ENCODE assay signal across 14 cellular contexts in the genomic region with DNA sequence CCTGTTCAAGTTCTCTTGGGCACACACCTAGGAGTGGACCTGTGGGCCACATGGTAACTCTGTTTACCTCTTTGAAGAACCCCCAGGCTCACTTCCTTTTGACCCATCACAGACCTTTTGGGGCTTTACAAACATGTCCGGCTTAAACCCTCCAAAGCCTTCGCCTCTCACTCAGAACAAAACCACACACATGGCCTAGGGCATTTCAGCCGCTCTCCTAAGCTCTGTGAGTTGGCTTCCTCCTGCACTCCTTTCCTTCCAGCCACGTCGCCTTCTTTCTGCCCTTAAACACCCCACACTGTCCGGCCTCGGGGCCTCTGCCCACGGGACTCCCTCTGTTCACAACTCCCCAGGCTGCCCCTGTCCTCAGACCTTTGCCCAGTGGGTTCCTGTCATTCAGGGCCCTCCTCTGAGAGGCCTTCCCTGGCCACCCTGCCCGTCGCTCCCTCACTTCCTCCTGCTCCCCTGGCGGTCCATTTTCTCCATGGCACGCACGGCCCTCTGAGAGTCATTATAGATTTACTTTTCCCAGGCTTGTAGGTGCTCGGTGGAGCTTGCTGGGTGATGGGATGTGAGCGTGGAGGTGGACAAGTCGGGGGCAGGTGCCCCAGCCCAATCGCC. TPM values are rescaled to one million over a fixed set of nuclear protein-coding genes. Genes with fewer than 3 reads are reported as not detected.
DNase-seq lines count a peak whose midpoint lies in the region; ATAC-seq, FAIRE-seq and TF ChIP-seq lines count a peak whose summit lies in the region.
"Had no signal": no experiment of that assay in that cellular context is flagged by ENCODE, and none has a peak within 500 bp of the region (broad histone marks: within the 10 kb centered on the region; RNA-seq: fewer than 3 reads in every experiment).

No MANE protein-coding gene starts in this region.

- no peaks in the 10 kb centered on the region for H3K9me3 ChIP-seq in Loucy (ENCODE audit: insufficient read depth, low read depth, low read length)
- H3K9me3 ChIP-seq: prostate gland had no signal

- intact Hi-C loops in activated CD4-positive, alpha-beta T cell treated with anti-CD3 and anti-CD28 coated beads for 36 hours (cut with DNase I, micrococcal nuclease) = no loop called here
- intact Hi-C loops in left colon (cut with DNase I, micrococcal nuclease) = no loop called here

- H3K36me3 Mint-ChIP-seq in activated CD4-positive, alpha-beta T cell treated with anti-CD3 and anti-CD28 coated beads, Interleukin-2, amount 10 ng/mL, durations not matched to agents 7 days and 5 days (ENCODE audit: low read depth) = peaks cover 12% of the 10 kb centered on the region
- H3K36me3 Mint-ChIP-seq in activated CD4-positive, alpha-beta T cell treated with anti-CD3 and anti-CD28 coated beads for 36 hours (ENCODE audit: low read depth) = peaks cover 28% of the 10 kb centered on the region

- H3K4me1 ChIP-seq in Loucy (ENCODE audit: insufficient read depth, low read length, poor library complexity, severe bottlenecking) = peaks cover 10% of the 10 kb centered on the region
- H3K4me1 ChIP-seq: prostate gland had no signal

- H3K27me3 Mint-ChIP-seq in activated CD4-positive, alpha-beta T cell treated with anti-CD3 and anti-CD28 coated beads, Interleukin-2, amount 10 ng/mL, durations not matched to agents 7 days and 5 days = no peaks in the 10 kb centered on the region
- no peaks in the 10 kb centered on the region for H3K27me3 Mint-ChIP-seq in activated CD4-positive, alpha-beta T cell treated with anti-CD3 and anti-CD28 coated beads for 36 hours
- H3K27me3 Mint-ChIP-seq: activated CD4-positive, alpha-beta memory T cell treated with anti-CD3 and anti-CD28 coated beads for 36 hours had no signal

- no peak for ATAC-seq in activated CD4-positive, alpha-beta T cell treated with anti-CD3 and anti-CD28 coated beads for 36 hours
- no peak for ATAC-seq in left colon
- ATAC-seq: activated naive CD4-positive, alpha-beta T cell treated with anti-CD3 and anti-CD28 coated beads, Interleukin-2, amount 50 U/mL, for 72 hours had no signal

- peak overlapping the region; percentile 63 for H3K9ac ChIP-seq in Loucy (ENCODE audit: low read depth, low read length, poor library complexity, severe bottlenecking)

- no peak for TF ChIP-seq CTCF in Loucy (conservative IDR thresholded peaks at IDR 0.05; ENCODE audit: low read length)
- TF ChIP-seq CTCF in bronchial epithelial cell (IDR thresholded peaks at IDR 0.05; ENCODE audit: insufficient read depth, low read length, severe bottlenecking) = no peak

- CTCF ChIA-PET in activated CD4-positive, alpha-beta T cell treated with anti-CD3 and anti-CD28 coated beads, Interleukin-2, amount 10 ng/mL, durations not matched to agents 7 days and 5 days (lab: Charles Lee) = interaction anchor here (0.6 to 4.4 kb wide), 6 partner anchors 10 to 241 kb away, joined by 3 to 19 read pairs (median 4); a partner anchor contains a TSS
- CTCF ChIA-PET in activated CD4-positive, alpha-beta T cell treated with anti-CD3 and anti-CD28 coated beads for 36 hours (lab: Charles Lee) = interaction anchor here (0.7 to 1.8 kb wide), 8 partner anchors 8 to 197 kb away, joined by 3 to 7 read pairs (median 4); a partner anchor contains a TSS

- H3K79me2 ChIP-seq in Loucy (ENCODE audit: insufficient read depth, low read length) = 0 out of 2 replicates have a peak, but pooled peaks cover 4% of the 10 kb centered on the region

- H3K4me3 ChIP-seq in Loucy (ENCODE audit: low read length, poor library complexity, severe bottlenecking) (no peak overlapping the region), bronchial epithelial cell (ENCODE audit: low read depth, low read length) (no peak overlapping the region), skin epidermis (peak overlapping the region in 6 of 7 experiments; percentile 22 to 37 (median 27))
- H3K4me3 ChIP-seq: prostate gland had no signal

- FAIRE-seq in bronchial epithelial cell (lab: Jason Lieb, UNC) = peak; percentile 58
- FAIRE-seq: A204.1 had no signal

- no peaks in the 10 kb centered on the region for H3K9me3 Mint-ChIP-seq in activated CD4-positive, alpha-beta T cell treated with anti-CD3 and anti-CD28 coated beads, Interleukin-2, amount 10 ng/mL, durations not matched to agents 7 days and 5 days
- no peaks in the 10 kb centered on the region for H3K9me3 Mint-ChIP-seq in activated CD4-positive, alpha-beta T cell treated with anti-CD3 and anti-CD28 coated beads for 36 hours (ENCODE audit: low read depth)
- H3K9me3 Mint-ChIP-seq: activated CD4-positive, alpha-beta memory T cell treated with anti-CD3 and anti-CD28 coated beads for 36 hours; activated naive CD4-positive, alpha-beta T cell treated with anti-CD3 and anti-CD28 coated beads, Interleukin-2, amount 50 U/mL, for 72 hours had no signal

- H3K27me3 ChIP-seq in Loucy (ENCODE audit: insufficient read depth, low read length, poor library complexity, severe bottlenecking) = no peaks in the 10 kb centered on the region
- no peaks in the 10 kb centered on the region for H3K27me3 ChIP-seq in bronchial epithelial cell (ENCODE audit: control insufficient read depth, insufficient read depth, low read length)

- H3K4me3 Mint-ChIP-seq in activated CD4-positive, alpha-beta T cell treated with anti-CD3 and anti-CD28 coated beads, Interleukin-2, amount 10 ng/mL, durations not matched to agents 7 days and 5 days = no peak overlapping the region
- H3K4me3 Mint-ChIP-seq in activated CD4-positive, alpha-beta T cell treated with anti-CD3 and anti-CD28 coated beads for 36 hours = no peak overlapping the region
- H3K4me3 Mint-ChIP-seq: activated CD4-positive, alpha-beta memory T cell treated with anti-CD3 and anti-CD28 coated beads for 36 hours had no signal

- H3K27ac ChIP-seq in skin epidermis = peak overlapping the region in 8 of 21 experiments; percentile 18 to 88 (median 78)
- H3K27ac ChIP-seq: prostate gland had no signal

- POLR2A ChIA-PET in activated CD4-positive, alpha-beta T cell treated with anti-CD3 and anti-CD28 coated beads, Interleukin-2, amount 10 ng/mL, durations not matched to agents 7 days and 5 days (lab: Charles Lee) = interaction anchor here (0.6 kb wide), 1 partner anchor 1545 kb away, joined by 5 read pairs; no protein-coding TSS in a partner anchor
- POLR2A ChIA-PET in activated CD4-positive, alpha-beta T cell treated with anti-CD3 and anti-CD28 coated beads for 36 hours (lab: Charles Lee) = interaction anchor here (0.6 to 0.9 kb wide), 2 partner anchors 68 to 92 kb away, joined by 3 read pairs; no protein-coding TSS in a partner anchor

- no peaks in the 10 kb centered on the region; the same call in 1 of the 2 replicates for H3K36me3 ChIP-seq in Loucy (ENCODE audit: insufficient read depth, low read length)
- H3K36me3 ChIP-seq in bronchial epithelial cell (ENCODE audit: control insufficient read depth, insufficient read depth, low read length) = peaks cover 19% of the 10 kb centered on the region

- no peak overlapping the region for H3K4me2 ChIP-seq in Loucy (ENCODE audit: low read depth, low read length, poor library complexity, severe bottlenecking)

- H2AFZ ChIP-seq in Loucy (ENCODE audit: low read length) = no peak overlapping the region

- H3K27ac Mint-ChIP-seq in activated CD4-positive, alpha-beta T cell treated with anti-CD3 and anti-CD28 coated beads, Interleukin-2, amount 10 ng/mL, durations not matched to agents 7 days and 5 days = peak overlapping the region; percentile 5
- H3K27ac Mint-ChIP-seq in activated CD4-positive, alpha-beta T cell treated with anti-CD3 and anti-CD28 coated beads for 36 hours = no peak overlapping the region
- H3K27ac Mint-ChIP-seq: activated CD4-positive, alpha-beta memory T cell treated with anti-CD3 and anti-CD28 coated beads for 36 hours had no signal

- DNase-seq in activated CD4-positive, alpha-beta T cell treated with anti-CD3 and anti-CD28 coated beads, Interleukin-2, amount 10 ng/mL, durations not matched to agents 7 days and 5 days = no peak
- no peak for DNase-seq in activated CD4-positive, alpha-beta T cell treated with anti-CD3 and anti-CD28 coated beads for 36 hours
- no peak for DNase-seq in bronchial epithelial cell (ENCODE audit: low read depth)
- DNase-seq in GOT3 (lab: John Stamatoyannopoulos, UW) = no peak
- DNase-seq in left colon = no peak
- DNase-seq in anterior cingulate cortex (lab: John Stamatoyannopoulos, UW) = no peak
- DNase-seq: activated CD4-positive, alpha-beta memory T cell treated with anti-CD3 and anti-CD28 coated beads for 36 hours; NCI-H1105; substantia nigra had no signal

- peaks cover 6% of the 10 kb centered on the region for H3K4me1 Mint-ChIP-seq in activated CD4-positive, alpha-beta T cell treated with anti-CD3 and anti-CD28 coated beads, Interleukin-2, amount 10 ng/mL, durations not matched to agents 7 days and 5 days
- H3K4me1 Mint-ChIP-seq in activated CD4-positive, alpha-beta T cell treated with anti-CD3 and anti-CD28 coated beads for 36 hours = peaks cover 8% of the 10 kb centered on the region

- no peaks in the 10 kb centered on the region for H3K9me2 ChIP-seq in Loucy (replicated peaks; ENCODE audit: low read depth, low read length)

- H4K20me1 ChIP-seq in Loucy (ENCODE audit: insufficient read depth, low read length, poor library complexity, severe bottlenecking) = no peaks in the 10 kb centered on the region

- H3F3A ChIP-seq in Loucy (ENCODE audit: low read depth) = no peaks in the 10 kb centered on the region

RNA-seq across cellular contexts. Expression of a gene that starts 1.9 kb away (rescaled TPM):
- 1 to 10 TPM; 2.9 to 3.9 TPM for total RNA-seq in activated CD4-positive, alpha-beta T cell treated with anti-CD3 and anti-CD28 coated beads, Interleukin-2, amount 10 ng/mL, durations not matched to agents 7 days and 5 days
- total RNA-seq in activated CD4-positive, alpha-beta T cell treated with anti-CD3 and anti-CD28 coated beads for 36 hours = 1 to 10 TPM; 4.2 to 4.8 TPM
- 0.53 and 1.4 TPM in 2 replicates for total RNA-seq in bronchial epithelial cell
- total RNA-seq in left colon = 1 to 10 TPM; 4.1 to 8.9 TPM

RNA-seq across cellular contexts. Expression of a gene that starts 9.1 kb away (rescaled TPM):
- total RNA-seq in activated CD4-positive, alpha-beta T cell treated with anti-CD3 and anti-CD28 coated beads, Interleukin-2, amount 10 ng/mL, durations not matched to agents 7 days and 5 days = 100 to 1,000 TPM; 106 to 118 TPM
- total RNA-seq in activated CD4-positive, alpha-beta T cell treated with anti-CD3 and anti-CD28 coated beads for 36 hours = 100 to 1,000 TPM; 192 to 197 TPM
- 108 and 250 TPM in 2 replicates for total RNA-seq in bronchial epithelial cell
- 10 to 100 TPM; 74.3 to 79.9 TPM for total RNA-seq in left colon

RNA-seq across cellular contexts. Expression of a gene that starts 10.3 kb away (rescaled TPM):
- total RNA-seq in activated CD4-positive, alpha-beta T cell treated with anti-CD3 and anti-CD28 coated beads, Interleukin-2, amount 10 ng/mL, durations not matched to agents 7 days and 5 days = 10 to 100 TPM; 31.6 to 32.4 TPM
- total RNA-seq in activated CD4-positive, alpha-beta T cell treated with anti-CD3 and anti-CD28 coated beads for 36 hours = 10 to 100 TPM; 41.9 to 50.2 TPM
- 19.5 and 26.2 TPM in 2 replicates for total RNA-seq in bronchial epithelial cell
- total RNA-seq in left colon = 10 to 100 TPM; 12.1 to 56.5 TPM

RNA-seq across cellular contexts. Expression of a gene that starts 34.3 kb away (rescaled TPM):
- 1 to 10 TPM; 4.2 to 4.8 TPM for total RNA-seq in activated CD4-positive, alpha-beta T cell treated with anti-CD3 and anti-CD28 coated beads, Interleukin-2, amount 10 ng/mL, durations not matched to agents 7 days and 5 days
- 10 to 100 TPM; 29.5 to 41.2 TPM for total RNA-seq in activated CD4-positive, alpha-beta T cell treated with anti-CD3 and anti-CD28 coated beads for 36 hours
- 58.7 and 71.7 TPM in 2 replicates for total RNA-seq in bronchial epithelial cell
- 10 to 100 TPM; 11.8 to 18.8 TPM for total RNA-seq in left colon

RNA-seq across cellular contexts. Expression of a gene that starts 46.7 kb away (rescaled TPM):
- 100 to 1,000 TPM; 102 to 120 TPM for total RNA-seq in activated CD4-positive, alpha-beta T cell treated with anti-CD3 and anti-CD28 coated beads, Interleukin-2, amount 10 ng/mL, durations not matched to agents 7 days and 5 days
- 10 to 100 TPM; 63.6 to 77.7 TPM for total RNA-seq in activated CD4-positive, alpha-beta T cell treated with anti-CD3 and anti-CD28 coated beads for 36 hours
- total RNA-seq in bronchial epithelial cell (14.0 and 17.2 TPM in 2 replicates), left colon (10 to 100 TPM; 52.1 to 56.1 TPM)

Comparison
In these comparisons a context has a peak if more than half of its experiments do, and no peak if none do; other contexts are left out.
1. H3K4me3 ChIP-seq: peak in skin epidermis (6 of 7); none in Loucy (single experiment) and bronchial epithelial cell (single experiment).